In genomic region chr17:68777243-68777855, GRCh38 we compare ENCODE assay signal across 1 cellular context.
TF ChIP-seq lines count a peak whose summit lies in the region.

No MANE protein-coding gene starts in this region.

TF ChIP-seq in HepG2, 621 proteins besides CTCF, POLR2A, EP300 and RAD21 (continued from another document and continues in another):
- TF ChIP-seq CERS6 (CRISPR knock-in tag; IDR thresholded peaks at IDR 0.05) (no peak), ZNF3 (CRISPR knock-in tag; IDR thresholded peaks at IDR 0.05) (no peak), DMTF1 (CRISPR knock-in tag; IDR thresholded peaks at IDR 0.05) (no peak), MNT (IDR thresholded peaks at IDR 0.05) (no peak), TCF7 (IDR thresholded peaks at IDR 0.05; ENCODE audit: low read depth) (no peak), BHLHE40 (IDR thresholded peaks at IDR 0.05; ENCODE audit: low read length) (no peak), HDAC6 (IDR thresholded peaks at IDR 0.05; ENCODE audit: low read depth, low read length) (no peak), ZNF746 (CRISPR knock-in tag; IDR thresholded peaks at IDR 0.05) (no peak), TBP (CRISPR knock-in tag; IDR thresholded peaks at IDR 0.05) (no peak), ZIK1 (CRISPR knock-in tag; IDR thresholded peaks at IDR 0.05; ENCODE audit: borderline replicate concordance, low read depth) (no peak), WIZ (CRISPR knock-in tag; IDR thresholded peaks at IDR 0.05) (no peak), PAX8 (CRISPR knock-in tag; IDR thresholded peaks at IDR 0.05; ENCODE audit: borderline replicate concordance) (no peak), ZNF672 (CRISPR knock-in tag; IDR thresholded peaks at IDR 0.05) (no peak), GLI4 (CRISPR knock-in tag; IDR thresholded peaks at IDR 0.05; ENCODE audit: borderline replicate concordance) (no peak), NR2F2 (IDR thresholded peaks at IDR 0.05; ENCODE audit: borderline replicate concordance, low read depth) (0 out of 2 replicates have a peak, but pooled peaks have one; percentile 5), CAMTA2 (CRISPR knock-in tag; IDR thresholded peaks at IDR 0.05; ENCODE audit: borderline replicate concordance) (no peak), NFE2L1 (CRISPR knock-in tag; IDR thresholded peaks at IDR 0.05; ENCODE audit: borderline replicate concordance) (no peak), MATR3 (CRISPR knock-in tag; IDR thresholded peaks at IDR 0.05) (no peak), ZNF292 (CRISPR knock-in tag; IDR thresholded peaks at IDR 0.05; ENCODE audit: borderline replicate concordance, low read depth) (no peak), ZNF792 (CRISPR knock-in tag; IDR thresholded peaks at IDR 0.05) (0 out of 2 replicates have a peak, but pooled peaks have one; percentile 44), ZNF546 (CRISPR knock-in tag; conservative IDR thresholded peaks at IDR 0.05) (no peak), ZSCAN22 (CRISPR knock-in tag; IDR thresholded peaks at IDR 0.05) (no peak), BRD4 (CRISPR knock-in tag; IDR thresholded peaks at IDR 0.05) (no peak), ZNF629 (CRISPR knock-in tag; conservative IDR thresholded peaks at IDR 0.05) (0 out of 2 replicates have a peak, but pooled peaks have one; percentile 12), ATF7 (IDR thresholded peaks at IDR 0.05) (no peak), ATF7 (CRISPR knock-in tag; IDR thresholded peaks at IDR 0.05) (no peak), REXO4 (CRISPR knock-in tag; IDR thresholded peaks at IDR 0.05; ENCODE audit: borderline replicate concordance) (no peak), PHF20 (CRISPR knock-in tag; IDR thresholded peaks at IDR 0.05) (no peak), RCOR2 (CRISPR knock-in tag; IDR thresholded peaks at IDR 0.05) (peak; percentile 62; the same call in 1 of the 2 replicates), KMT2B (CRISPR knock-in tag; IDR thresholded peaks at IDR 0.05) (peak; percentile 36; the same call in 1 of the 2 replicates), ZNF142 (CRISPR knock-in tag; IDR thresholded peaks at IDR 0.05) (no peak), STAT5B (CRISPR knock-in tag; IDR thresholded peaks at IDR 0.05) (no peak), ARID2 (CRISPR knock-in tag; IDR thresholded peaks at IDR 0.05; ENCODE audit: borderline replicate concordance) (no peak), ZNF274 (CRISPR knock-in tag; IDR thresholded peaks at IDR 0.05) (no peak), AGO1 (IDR thresholded peaks at IDR 0.05; ENCODE audit: low read depth, low read length, poor library complexity, severe bottlenecking) (no peak), MBD4 (IDR thresholded peaks at IDR 0.05; ENCODE audit: borderline replicate concordance, low read length) (no peak), TAF15 (IDR thresholded peaks at IDR 0.05; ENCODE audit: low read depth, low read length, poor library complexity, severe bottlenecking) (no peak), ZNF280D (CRISPR knock-in tag; IDR thresholded peaks at IDR 0.05) (peak; percentile 73), SSRP1 (CRISPR knock-in tag; IDR thresholded peaks at IDR 0.05) (no peak), USF2 (IDR thresholded peaks at IDR 0.05; ENCODE audit: low read depth, low read length) (no peak), USF2 (CRISPR knock-in tag; IDR thresholded peaks at IDR 0.05; ENCODE audit: borderline replicate concordance) (no peak), POLR2G (IDR thresholded peaks at IDR 0.05; ENCODE audit: low read depth, low read length) (no peak), BATF2 (CRISPR knock-in tag; IDR thresholded peaks at IDR 0.05) (no peak), TSC22D2 (CRISPR knock-in tag; IDR thresholded peaks at IDR 0.05; ENCODE audit: borderline replicate concordance) (no peak), AHR (CRISPR knock-in tag; IDR thresholded peaks at IDR 0.05) (no peak), ZBTB42 (CRISPR knock-in tag; IDR thresholded peaks at IDR 0.05) (no peak), ZNF432 (CRISPR knock-in tag; IDR thresholded peaks at IDR 0.05; ENCODE audit: borderline replicate concordance) (no peak), TFDP2 (CRISPR knock-in tag; IDR thresholded peaks at IDR 0.05) (no peak)
